14 cellular contexts compared by ENCODE assay signal in the genomic region with DNA sequence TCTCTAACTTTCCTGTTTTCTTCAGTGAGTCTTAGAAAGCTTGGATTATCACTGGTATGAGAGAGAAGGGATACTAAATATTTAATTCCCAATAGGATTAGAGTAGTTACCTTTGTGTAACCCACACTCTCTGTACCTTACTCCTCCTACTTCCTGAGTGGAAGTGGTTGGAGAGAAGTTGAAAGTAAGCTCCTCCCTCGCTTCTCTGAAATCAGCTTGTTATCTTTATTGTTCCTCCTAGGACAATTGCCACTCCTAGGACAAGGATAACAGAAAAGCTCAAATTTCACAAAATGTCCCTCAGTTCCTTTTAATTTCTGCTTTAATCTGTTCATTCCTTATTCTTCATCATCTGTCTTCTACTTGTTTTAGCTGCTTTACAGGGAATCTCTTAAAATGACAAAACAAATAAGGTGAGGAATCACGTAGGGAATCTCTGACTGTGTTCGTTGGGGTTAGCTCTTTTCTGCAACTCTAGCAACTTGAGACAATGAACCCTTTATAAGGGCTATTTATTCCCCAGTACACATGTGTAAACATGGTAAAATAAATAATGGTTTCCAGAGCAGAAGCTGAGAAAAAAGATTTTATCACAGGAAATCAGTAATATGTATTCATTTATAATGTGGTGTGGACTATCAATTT. TPM values are rescaled to one million over a fixed set of nuclear protein-coding genes. Genes with fewer than 3 reads are reported as not detected.
A peak's percentile ranks its signal among the peaks of the same experiment; 100 is the strongest.
DNase-seq lines count a peak whose midpoint lies in the region; ATAC-seq and TF ChIP-seq lines count a peak whose summit lies in the region.
"Had no signal": no experiment of that assay in that cellular context is flagged by ENCODE, and none has a peak within 500 bp of the region (broad histone marks: within the 10 kb centered on the region; RNA-seq: fewer than 3 reads in every experiment).

No MANE protein-coding gene starts in this region.

- H3K27ac ChIP-seq in 22Rv1 = peak overlapping the region; percentile 49
- H3K27ac ChIP-seq in HEK293 (ENCODE audit: extremely low read depth, low read depth, low read length) = no peak overlapping the region
- peak overlapping the region; percentile 20; the same call in 1 of the 2 replicates for H3K27ac ChIP-seq in VCaP
- H3K27ac ChIP-seq in muscle layer of duodenum (ENCODE audit: low read length) = peak overlapping the region; percentile 27
- no peak overlapping the region for H3K27ac ChIP-seq in foreskin keratinocyte

- H3K36me3 ChIP-seq in HEK293 (ENCODE audit: control insufficient read depth in 2 of 2, insufficient read depth in 1 of 2, low read length in 2 of 2) = peaks cover 33 to 75% of the 10 kb centered on the region in 2 experiments
- H3K36me3 ChIP-seq in muscle layer of duodenum (ENCODE audit: control insufficient read depth in 1 of 2, insufficient read depth in 2 of 2, low read length in 2 of 2) = peaks cover 32 to 43% of the 10 kb centered on the region in 2 donors

- ATAC-seq in GM21381 (IDR thresholded peaks at IDR 0.05; ENCODE audit: unreplicated experiment) (no peak), foreskin keratinocyte (no peak)
- ATAC-seq: left cardiac atrium had no signal

- DNase-seq in AG08396 (ENCODE audit: low spot score) (no peak), foreskin keratinocyte (no peak)
- no peak for DNase-seq in activated effector memory CD4-positive, alpha-beta T cell treated with Interleukin-2 at 50 U/mL for 16 hours
- DNase-seq: activated CD4-positive, alpha-beta T cell treated with anti-CD3 and anti-CD28 coated beads, Interleukin-2, amount 50 U/mL, for 4 hours; left cardiac atrium; NCI-H1048; NK-92 treated with Interleukin-12 subunit alpha and Interleukin-12 subunit beta, amount 100 ng/mL, for 24 hours; Right ventricle myocardium superior; stimulated activated CD4-positive, alpha-beta T cell treated with anti-CD3 and anti-CD28 coated beads, Interleukin-1b, Interleukin-23, amount 100 ng/mL, for 48 hours had no signal

- POLR2A ChIA-PET in HEK293 (lab: Yijun Ruan, JAX) = no interaction called here

- H3K27me3 ChIP-seq in muscle layer of duodenum (ENCODE audit: low read depth, low read length) = no peaks in the 10 kb centered on the region
- no peaks in the 10 kb centered on the region for H3K27me3 ChIP-seq in foreskin keratinocyte

- no peaks in the 10 kb centered on the region for H3K9me3 ChIP-seq in HEK293 (ENCODE audit: control insufficient read depth, insufficient read depth, low read depth, low read length)
- no peaks in the 10 kb centered on the region for H3K9me3 ChIP-seq in muscle layer of duodenum (ENCODE audit: control insufficient read depth in 1 of 2, low read length in 2 of 2)

- no peak for TF ChIP-seq CTCF in 22Rv1 (IDR thresholded peaks at IDR 0.05)
- no peak for TF ChIP-seq CTCF in HEK293 (tag by site-specific recombination; IDR thresholded peaks at IDR 0.05)
- TF ChIP-seq CTCF in VCaP (conservative IDR thresholded peaks at IDR 0.05) = no peak
- TF ChIP-seq CTCF in foreskin keratinocyte (conservative IDR thresholded peaks at IDR 0.05) = no peak

- H3K4me3 ChIP-seq in HEK293 (ENCODE audit: low read depth, low read length) (no peak overlapping the region), muscle layer of duodenum (ENCODE audit: low read depth in 1 of 2, low read length in 2 of 2) (no peak overlapping the region)

- CTCF ChIA-PET in HEK293 (lab: Yijun Ruan, JAX) = interaction anchor here (0.9 to 1.7 kb wide), 3 partner anchors 10 to 185 kb away, joined by 3 to 9 read pairs (median 4); no protein-coding TSS in a partner anchor

- H3K4me1 ChIP-seq in HEK293 (ENCODE audit: control insufficient read depth, insufficient read depth, low read length) (peaks cover 11% of the 10 kb centered on the region), muscle layer of duodenum (ENCODE audit: control insufficient read depth in 1 of 2, insufficient read depth in 2 of 2, low read length in 2 of 2) (peaks cover 19 to 65% of the 10 kb centered on the region in 2 donors), foreskin keratinocyte (peaks cover 31% of the 10 kb centered on the region)

TF ChIP-seq in HEK293, 187 proteins besides CTCF, POLR2A, EP300 and RAD21:
- TF ChIP-seq ZNF747 (tag by site-specific recombination; IDR thresholded peaks at IDR 0.05) = no peak
- TF ChIP-seq, protein P1, sequence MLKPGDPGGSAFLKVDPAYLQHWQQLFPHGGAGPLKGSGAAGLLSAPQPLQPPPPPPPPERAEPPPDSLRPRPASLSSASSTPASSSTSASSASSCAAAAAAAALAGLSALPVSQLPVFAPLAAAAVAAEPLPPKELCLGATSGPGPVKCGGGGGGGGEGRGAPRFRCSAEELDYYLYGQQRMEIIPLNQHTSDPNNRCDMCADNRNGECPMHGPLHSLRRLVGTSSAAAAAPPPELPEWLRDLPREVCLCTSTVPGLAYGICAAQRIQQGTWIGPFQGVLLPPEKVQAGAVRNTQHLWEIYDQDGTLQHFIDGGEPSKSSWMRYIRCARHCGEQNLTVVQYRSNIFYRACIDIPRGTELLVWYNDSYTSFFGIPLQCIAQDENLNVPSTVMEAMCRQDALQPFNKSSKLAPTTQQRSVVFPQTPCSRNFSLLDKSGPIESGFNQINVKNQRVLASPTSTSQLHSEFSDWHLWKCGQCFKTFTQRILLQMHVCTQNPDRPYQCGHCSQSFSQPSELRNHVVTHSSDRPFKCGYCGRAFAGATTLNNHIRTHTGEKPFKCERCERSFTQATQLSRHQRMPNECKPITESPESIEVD (tag by site-specific recombination; IDR thresholded peaks at IDR 0.05) = peak; percentile 33; the same call in 1 of the 2 replicates
- TF ChIP-seq ZNF202 (tag by site-specific recombination; IDR thresholded peaks at IDR 0.05; ENCODE audit: borderline replicate concordance) = no peak
- no peak for TF ChIP-seq EGR2 (tag by site-specific recombination; IDR thresholded peaks at IDR 0.05; ENCODE audit: low read depth)
- no peak for TF ChIP-seq ZNF560 (tag by site-specific recombination; IDR thresholded peaks at IDR 0.05; ENCODE audit: borderline replicate concordance)
- peak; percentile 47; the same call in 1 of the 2 replicates for TF ChIP-seq TCF7L2 (IDR thresholded peaks at IDR 0.05; ENCODE audit: borderline replicate concordance, low read depth, low read length)
- TF ChIP-seq ZNF624 (tag by site-specific recombination; IDR thresholded peaks at IDR 0.05) = no peak
- TF ChIP-seq ZNF555 (tag by site-specific recombination; conservative IDR thresholded peaks at IDR 0.05) = no peak
- no peak for TF ChIP-seq ZNF501 (tag by site-specific recombination; IDR thresholded peaks at IDR 0.05)
- TF ChIP-seq, protein P2, sequence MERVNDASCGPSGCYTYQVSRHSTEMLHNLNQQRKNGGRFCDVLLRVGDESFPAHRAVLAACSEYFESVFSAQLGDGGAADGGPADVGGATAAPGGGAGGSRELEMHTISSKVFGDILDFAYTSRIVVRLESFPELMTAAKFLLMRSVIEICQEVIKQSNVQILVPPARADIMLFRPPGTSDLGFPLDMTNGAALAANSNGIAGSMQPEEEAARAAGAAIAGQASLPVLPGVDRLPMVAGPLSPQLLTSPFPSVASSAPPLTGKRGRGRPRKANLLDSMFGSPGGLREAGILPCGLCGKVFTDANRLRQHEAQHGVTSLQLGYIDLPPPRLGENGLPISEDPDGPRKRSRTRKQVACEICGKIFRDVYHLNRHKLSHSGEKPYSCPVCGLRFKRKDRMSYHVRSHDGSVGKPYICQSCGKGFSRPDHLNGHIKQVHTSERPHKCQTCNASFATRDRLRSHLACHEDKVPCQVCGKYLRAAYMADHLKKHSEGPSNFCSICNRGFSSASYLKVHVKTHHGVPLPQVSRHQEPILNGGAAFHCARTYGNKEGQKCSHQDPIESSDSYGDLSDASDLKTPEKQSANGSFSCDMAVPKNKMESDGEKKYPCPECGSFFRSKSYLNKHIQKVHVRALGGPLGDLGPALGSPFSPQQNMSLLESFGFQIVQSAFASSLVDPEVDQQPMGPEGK (tag by site-specific recombination; IDR thresholded peaks at IDR 0.05) = no peak
- peak; percentile 62; the same call in 1 of the 2 replicates for TF ChIP-seq IKZF3 (tag by site-specific recombination; IDR thresholded peaks at IDR 0.05)
- TF ChIP-seq ZFHX2 (tag by site-specific recombination; conservative IDR thresholded peaks at IDR 0.05) = no peak
- no peak for TF ChIP-seq ZNF600 (tag by site-specific recombination; IDR thresholded peaks at IDR 0.05)
- 0 out of 2 replicates have a peak, but pooled peaks have one; percentile 23 for TF ChIP-seq ZXDB (tag by site-specific recombination; IDR thresholded peaks at IDR 0.05)
- no peak for TF ChIP-seq ZNF211 (tag by site-specific recombination; IDR thresholded peaks at IDR 0.05; ENCODE audit: low read depth)
- TF ChIP-seq ZFP3 (tag by site-specific recombination; IDR thresholded peaks at IDR 0.05; ENCODE audit: low read depth) = no peak
- no peak for TF ChIP-seq ATF2 (tag by site-specific recombination; IDR thresholded peaks at IDR 0.05; ENCODE audit: low read depth)
- no peak for TF ChIP-seq ZNF544 (tag by site-specific recombination; IDR thresholded peaks at IDR 0.05)
- TF ChIP-seq, protein P3, sequence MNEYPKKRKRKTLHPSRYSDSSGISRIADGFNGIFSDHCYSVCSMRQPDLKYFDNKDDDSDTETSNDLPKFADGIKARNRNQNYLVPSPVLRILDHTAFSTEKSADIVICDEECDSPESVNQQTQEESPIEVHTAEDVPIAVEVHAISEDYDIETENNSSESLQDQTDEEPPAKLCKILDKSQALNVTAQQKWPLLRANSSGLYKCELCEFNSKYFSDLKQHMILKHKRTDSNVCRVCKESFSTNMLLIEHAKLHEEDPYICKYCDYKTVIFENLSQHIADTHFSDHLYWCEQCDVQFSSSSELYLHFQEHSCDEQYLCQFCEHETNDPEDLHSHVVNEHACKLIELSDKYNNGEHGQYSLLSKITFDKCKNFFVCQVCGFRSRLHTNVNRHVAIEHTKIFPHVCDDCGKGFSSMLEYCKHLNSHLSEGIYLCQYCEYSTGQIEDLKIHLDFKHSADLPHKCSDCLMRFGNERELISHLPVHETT (tag by site-specific recombination; IDR thresholded peaks at IDR 0.05) = no peak

RNA-seq across cellular contexts. Expression of gene ITPRID2, which starts 8.6 kb away (rescaled TPM):
- 176 and 193 TPM in 2 replicates for total RNA-seq in foreskin keratinocyte
- 52.5 and 58.9 TPM in 2 replicates for polyA plus RNA-seq in foreskin keratinocyte

Comparison
In these comparisons a context has a peak if more than half of its experiments do, and no peak if none do; other contexts are left out.
1. H3K27ac ChIP-seq: peak in 22Rv1 (single experiment), VCaP (single experiment) and muscle layer of duodenum (single experiment); none in HEK293 (single experiment) and foreskin keratinocyte (single experiment).